ENCODE assay signal across 1 cellular context in genomic region chr14:54374117-54374884, GRCh38.
TF ChIP-seq lines count a peak whose summit lies in the region.

No MANE protein-coding gene starts in this region.

TF ChIP-seq in IMR-90, 13 proteins besides CTCF, POLR2A, EP300 and RAD21 (continued from another document):
- TF ChIP-seq, protein P1, sequence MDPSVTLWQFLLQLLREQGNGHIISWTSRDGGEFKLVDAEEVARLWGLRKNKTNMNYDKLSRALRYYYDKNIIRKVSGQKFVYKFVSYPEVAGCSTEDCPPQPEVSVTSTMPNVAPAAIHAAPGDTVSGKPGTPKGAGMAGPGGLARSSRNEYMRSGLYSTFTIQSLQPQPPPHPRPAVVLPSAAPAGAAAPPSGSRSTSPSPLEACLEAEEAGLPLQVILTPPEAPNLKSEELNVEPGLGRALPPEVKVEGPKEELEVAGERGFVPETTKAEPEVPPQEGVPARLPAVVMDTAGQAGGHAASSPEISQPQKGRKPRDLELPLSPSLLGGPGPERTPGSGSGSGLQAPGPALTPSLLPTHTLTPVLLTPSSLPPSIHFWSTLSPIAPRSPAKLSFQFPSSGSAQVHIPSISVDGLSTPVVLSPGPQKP (IDR thresholded peaks at IDR 0.05; ENCODE audit: borderline replicate concordance, low read depth, low read length) = no peak
- no peak for TF ChIP-seq RCOR1 (IDR thresholded peaks at IDR 0.05; ENCODE audit: insufficient replicate concordance, low read length)
- no peak for TF ChIP-seq FOS (IDR thresholded peaks at IDR 0.05; ENCODE audit: low read depth, low read length)
- no peak for TF ChIP-seq MAFK (IDR thresholded peaks at IDR 0.05; ENCODE audit: low read depth, low read length)
TF ChIP-seq in IMR-90: peak in this region for 0.
